Comparison of ENCODE assay signal across 21 cellular contexts in genomic region chr5:89513299-89514044, GRCh38.
"Had no signal": no experiment of that assay in that cellular context is flagged by ENCODE, and none has a peak within 500 bp of the region (broad histone marks: within the 10 kb centered on the region; RNA-seq: fewer than 3 reads in every experiment).

No MANE protein-coding gene starts in this region.

- FAIRE-seq: keratinocyte, pancreas had no signal

- H3K4me2 ChIP-seq: neural progenitor cell had no signal

- H3K27me3 ChIP-seq: colonic mucosa, esophagus squamous epithelium, neural progenitor cell, pancreas, right lobe of liver, testis, transverse colon had no signal

- H2AFZ ChIP-seq: neural progenitor cell had no signal

- H3K4me3 Mint-ChIP-seq: immature natural killer cell; natural killer cell; neural progenitor cell; stimulated activated naive B cell treated with anti-CD40 and anti-IgM and Interleukin-4, amounts not matched to agents 10 μg/mL and 1 μg/mL and 100 μg/mL, for 72 hours; stimulated activated naive CD8-positive, alpha-beta T cell treated with anti-CD3 and anti-CD28 coated beads, Interleukin-15, amount 100 ng/mL, for 72 hours had no signal

- H3K36me3 ChIP-seq: colonic mucosa, esophagus squamous epithelium, left ventricle myocardium inferior, neural progenitor cell, pancreas, right lobe of liver, transverse colon had no signal

- H3K27me3 Mint-ChIP-seq: progenitor cell of endocrine pancreas; stimulated activated naive B cell treated with anti-CD40 and anti-IgM and Interleukin-4, amounts not matched to agents 10 μg/mL and 1 μg/mL and 100 μg/mL, for 72 hours; stimulated activated naive CD8-positive, alpha-beta T cell treated with anti-CD3 and anti-CD28 coated beads, Interleukin-15, amount 100 ng/mL, for 72 hours had no signal

- H3K9me3 Mint-ChIP-seq: natural killer cell; neural progenitor cell; stimulated activated naive CD8-positive, alpha-beta T cell treated with anti-CD3 and anti-CD28 coated beads, Interleukin-15, amount 100 ng/mL, for 72 hours had no signal

- H3K4me1 Mint-ChIP-seq: immature natural killer cell; natural killer cell; stimulated activated naive CD8-positive, alpha-beta T cell treated with anti-CD3 and anti-CD28 coated beads, Interleukin-15, amount 100 ng/mL, for 72 hours had no signal

- DNase-seq: cerebellar nuclear complex; colonic mucosa; dermis blood vessel endothelial cell; esophagus squamous epithelium; foreskin fibroblast; immature natural killer cell; left ventricle myocardium inferior; mucosa of descending colon; natural killer cell; nucleus accumbens; pancreas; right lobe of liver; stimulated activated CD4-positive, alpha-beta T cell treated with anti-CD3 and anti-CD28 coated beads, Interleukin-2, amount 100 ng/mL, for 24 hours; stimulated activated CD4-positive, alpha-beta T cell treated with anti-CD3 and anti-CD28 coated beads, Interleukin-4, amount 100 ng/mL, for 4 hours; stimulated activated naive B cell treated with anti-CD40 and anti-IgM and Interleukin-4, amounts not matched to agents 10 μg/mL and 1 μg/mL and 100 μg/mL, for 72 hours; stimulated activated naive CD8-positive, alpha-beta T cell treated with anti-CD3 and anti-CD28 coated beads, Interleukin-15, amount 100 ng/mL, for 72 hours; testis; transverse colon had no signal

- H3K27ac ChIP-seq: colonic mucosa, esophagus squamous epithelium, left ventricle myocardium inferior, neural progenitor cell, pancreas, right lobe of liver, testis, transverse colon had no signal

- H3K9me3 ChIP-seq: colonic mucosa, esophagus squamous epithelium, mucosa of descending colon, pancreas, right lobe of liver, testis, transverse colon had no signal

- ATAC-seq: mucosa of descending colon; natural killer cell; pancreas; right lobe of liver; stimulated activated naive B cell treated with anti-CD40 and anti-IgM and Interleukin-4, amounts not matched to agents 10 μg/mL and 1 μg/mL and 100 μg/mL, for 72 hours; stimulated activated naive CD8-positive, alpha-beta T cell treated with anti-CD3 and anti-CD28 coated beads, Interleukin-15, amount 100 ng/mL, for 72 hours had no signal

- H3K27ac Mint-ChIP-seq: immature natural killer cell; natural killer cell; neural progenitor cell; progenitor cell of endocrine pancreas; stimulated activated naive B cell treated with anti-CD40 and anti-IgM and Interleukin-4, amounts not matched to agents 10 μg/mL and 1 μg/mL and 100 μg/mL, for 72 hours; stimulated activated naive CD8-positive, alpha-beta T cell treated with anti-CD3 and anti-CD28 coated beads, Interleukin-15, amount 100 ng/mL, for 72 hours had no signal

- H3K36me3 Mint-ChIP-seq: immature natural killer cell; natural killer cell; neural progenitor cell; stimulated activated naive B cell treated with anti-CD40 and anti-IgM and Interleukin-4, amounts not matched to agents 10 μg/mL and 1 μg/mL and 100 μg/mL, for 72 hours had no signal

- H3K4me1 ChIP-seq: colonic mucosa, esophagus squamous epithelium, left ventricle myocardium inferior, neural progenitor cell, pancreas, right lobe of liver, testis, transverse colon had no signal

- H3K9ac ChIP-seq: neural progenitor cell had no signal

- H3K4me3 ChIP-seq: colonic mucosa, esophagus squamous epithelium, left ventricle myocardium inferior, mucosa of descending colon, neural progenitor cell, pancreas, right lobe of liver, testis, transverse colon had no signal
